1 cellular context compared by ENCODE assay signal in genomic region chr18:42446195-42446594, GRCh38.
TF ChIP-seq lines count a peak whose summit lies in the region.

No MANE protein-coding gene starts in this region.

TF ChIP-seq in HepG2, 621 proteins besides CTCF, POLR2A, EP300 and RAD21 (continued from another document and continues in another):
- no peak for TF ChIP-seq BATF2 (CRISPR knock-in tag; IDR thresholded peaks at IDR 0.05)
- no peak for TF ChIP-seq MZF1 (CRISPR knock-in tag; IDR thresholded peaks at IDR 0.05; ENCODE audit: borderline replicate concordance)
- no peak for TF ChIP-seq ZFP41 (CRISPR knock-in tag; IDR thresholded peaks at IDR 0.05; ENCODE audit: borderline replicate concordance)
- no peak for TF ChIP-seq ZSCAN9 (CRISPR knock-in tag; IDR thresholded peaks at IDR 0.05; ENCODE audit: borderline replicate concordance)
- TF ChIP-seq XBP1 (CRISPR knock-in tag; IDR thresholded peaks at IDR 0.05), result no peak
- TF ChIP-seq GPBP1L1 (CRISPR knock-in tag; IDR thresholded peaks at IDR 0.05), result no peak
- no peak for TF ChIP-seq ZNF383 (CRISPR knock-in tag; IDR thresholded peaks at IDR 0.05; ENCODE audit: borderline replicate concordance)
- peak; percentile 73; the same call in 1 of the 2 replicates for TF ChIP-seq HOMEZ (CRISPR knock-in tag; IDR thresholded peaks at IDR 0.05; ENCODE audit: low read depth)
- no peak for TF ChIP-seq ZBTB42 (CRISPR knock-in tag; IDR thresholded peaks at IDR 0.05)
- TF ChIP-seq ZNF687 (CRISPR knock-in tag; IDR thresholded peaks at IDR 0.05), result no peak
- no peak for TF ChIP-seq ZNF414 (CRISPR knock-in tag; IDR thresholded peaks at IDR 0.05)
- TF ChIP-seq PAWR (CRISPR knock-in tag; IDR thresholded peaks at IDR 0.05; ENCODE audit: borderline replicate concordance), result no peak
- TF ChIP-seq ZNF318 (CRISPR knock-in tag; IDR thresholded peaks at IDR 0.05), result no peak
- no peak for TF ChIP-seq ZFP36L2 (CRISPR knock-in tag; IDR thresholded peaks at IDR 0.05)
- no peak for TF ChIP-seq ZFP90 (CRISPR knock-in tag; IDR thresholded peaks at IDR 0.05; ENCODE audit: borderline replicate concordance)
- TF ChIP-seq ZBTB14 (CRISPR knock-in tag; IDR thresholded peaks at IDR 0.05), result no peak
- no peak for TF ChIP-seq ELF4 (CRISPR knock-in tag; IDR thresholded peaks at IDR 0.05; ENCODE audit: borderline replicate concordance)
- no peak for TF ChIP-seq HOXA7 (CRISPR knock-in tag; IDR thresholded peaks at IDR 0.05)
- no peak for TF ChIP-seq ATRX (CRISPR knock-in tag; IDR thresholded peaks at IDR 0.05; ENCODE audit: borderline replicate concordance)
- TF ChIP-seq PLRG1 (conservative IDR thresholded peaks at IDR 0.05), result no peak
- TF ChIP-seq ZNF850 (CRISPR knock-in tag; conservative IDR thresholded peaks at IDR 0.05), result no peak
- TF ChIP-seq ZNF362 (CRISPR knock-in tag; IDR thresholded peaks at IDR 0.05; ENCODE audit: borderline replicate concordance), result peak; percentile 74; the same call in 1 of the 2 replicates
- TF ChIP-seq U2AF2 (IDR thresholded peaks at IDR 0.05; ENCODE audit: low read depth, low read length), result no peak
- no peak for TF ChIP-seq ZNF563 (CRISPR knock-in tag; IDR thresholded peaks at IDR 0.05)
- TF ChIP-seq SNRNP70 (IDR thresholded peaks at IDR 0.05; ENCODE audit: low read depth, low read length), result no peak
- no peak for TF ChIP-seq SUZ12 (IDR thresholded peaks at IDR 0.05; ENCODE audit: low read depth, low read length)
- TF ChIP-seq ZNF3 (CRISPR knock-in tag; IDR thresholded peaks at IDR 0.05), result no peak
- TF ChIP-seq ZNF543 (CRISPR knock-in tag; IDR thresholded peaks at IDR 0.05), result no peak
- no peak for TF ChIP-seq HES4 (CRISPR knock-in tag; IDR thresholded peaks at IDR 0.05; ENCODE audit: borderline replicate concordance)
- TF ChIP-seq ZSCAN5A (CRISPR knock-in tag; IDR thresholded peaks at IDR 0.05; ENCODE audit: borderline replicate concordance), result no peak
- TF ChIP-seq ZNF34 (CRISPR knock-in tag; IDR thresholded peaks at IDR 0.05; ENCODE audit: borderline replicate concordance), result no peak
- no peak for TF ChIP-seq SMAD1 (CRISPR knock-in tag; IDR thresholded peaks at IDR 0.05; ENCODE audit: borderline replicate concordance, low read depth)
- no peak for TF ChIP-seq ATM (IDR thresholded peaks at IDR 0.05; ENCODE audit: borderline replicate concordance)
- TF ChIP-seq ZNF430 (CRISPR knock-in tag; IDR thresholded peaks at IDR 0.05), result no peak
- no peak for TF ChIP-seq BHLHE40 (IDR thresholded peaks at IDR 0.05; ENCODE audit: low read length)
